19 cellular contexts compared by ENCODE assay signal in the genomic region with DNA sequence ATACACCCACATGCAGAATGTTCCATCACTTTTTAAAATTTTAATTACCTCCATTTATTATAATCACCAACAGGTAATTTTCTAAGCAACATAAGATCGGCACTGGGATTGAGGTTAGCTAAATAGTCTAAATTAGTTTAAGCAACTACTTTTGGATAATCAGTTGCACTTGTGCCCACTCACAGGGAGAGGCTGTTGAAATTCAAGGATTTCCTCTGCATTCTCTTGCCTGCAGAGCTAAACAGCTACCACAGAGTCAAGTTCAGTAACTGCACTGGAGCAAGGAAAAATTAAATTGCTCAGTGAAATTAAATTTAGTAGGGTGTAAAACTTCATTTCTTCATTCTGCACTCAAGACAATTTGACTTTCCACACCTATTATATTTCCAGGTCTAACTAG.
"Had no signal": no experiment of that assay in that cellular context is flagged by ENCODE, and none has a peak within 500 bp of the region (broad histone marks: within the 10 kb centered on the region; RNA-seq: fewer than 3 reads in every experiment).

No MANE protein-coding gene starts in this region.

- FAIRE-seq: colon had no signal

- DNase-seq: activated CD4-positive, alpha-beta T cell treated with anti-CD3 and anti-CD28 coated beads, Interleukin-2, amount 50 U/mL, for 1 hour; activated CD4-positive, CD25-positive, alpha-beta regulatory T cell treated with anti-CD3 and anti-CD28 coated beads, Interleukin-2, amount 50 U/mL, for 72 hours; activated CD8-positive, alpha-beta memory T cell treated with anti-CD3 and anti-CD28 coated beads, Interleukin-2, amount 50 U/mL, for 4 hours; activated naive CD4-positive, alpha-beta T cell treated with anti-CD3 and anti-CD28 coated beads for 36 hours; activated T-cell treated with anti-CD3 and anti-CD28 coated beads, Interleukin-2, amount 50 U/mL, for 4 hours; anterior cingulate cortex; central memory CD4-positive, alpha-beta T cell; endodermal cell; gastrocnemius medialis; heart right ventricle; left ventricle myocardium inferior; nephron progenitor cell; nucleus accumbens; posterior cingulate gyrus; sigmoid colon; stimulated activated naive B cell treated with anti-CD40 and anti-IgM and Interleukin-4, amounts not matched to agents 10 μg/mL and 1 μg/mL and 100 μg/mL, for 72 hours; thyroid gland had no signal

- H3K27me3 ChIP-seq: gastrocnemius medialis, heart right ventricle, sigmoid colon, thyroid gland had no signal

- H3K36me3 Mint-ChIP-seq: brain; stimulated activated naive B cell treated with anti-CD40 and anti-IgM and Interleukin-4, amounts not matched to agents 10 μg/mL and 1 μg/mL and 100 μg/mL, for 72 hours had no signal

- H3K4me3 Mint-ChIP-seq: activated naive CD4-positive, alpha-beta T cell treated with anti-CD3 and anti-CD28 coated beads for 36 hours; activated T-cell treated with anti-CD3 and anti-CD28 coated beads, Interleukin-2, amount 50 U/mL, for 4 hours; endodermal cell; nephron progenitor cell; stimulated activated naive B cell treated with anti-CD40 and anti-IgM and Interleukin-4, amounts not matched to agents 10 μg/mL and 1 μg/mL and 100 μg/mL, for 72 hours had no signal

- H3K4me1 ChIP-seq: sigmoid colon had no signal

- H3K9me3 Mint-ChIP-seq: activated naive CD4-positive, alpha-beta T cell treated with anti-CD3 and anti-CD28 coated beads for 36 hours; activated T-cell treated with anti-CD3 and anti-CD28 coated beads, Interleukin-2, amount 50 U/mL, for 4 hours; brain; endodermal cell; nephron progenitor cell; stimulated activated naive B cell treated with anti-CD40 and anti-IgM and Interleukin-4, amounts not matched to agents 10 μg/mL and 1 μg/mL and 100 μg/mL, for 72 hours had no signal

- H3K36me3 ChIP-seq: gastrocnemius medialis, heart right ventricle, left ventricle myocardium inferior, sigmoid colon, thyroid gland had no signal

- H3K9me3 ChIP-seq: gastrocnemius medialis, heart right ventricle, left ventricle myocardium inferior, sigmoid colon, thyroid gland had no signal

- H3K4me3 ChIP-seq: gastrocnemius medialis, heart right ventricle, left ventricle myocardium inferior, sigmoid colon, thyroid gland had no signal

- H3K27ac Mint-ChIP-seq: activated naive CD4-positive, alpha-beta T cell treated with anti-CD3 and anti-CD28 coated beads for 36 hours; endodermal cell; nephron progenitor cell; stimulated activated naive B cell treated with anti-CD40 and anti-IgM and Interleukin-4, amounts not matched to agents 10 μg/mL and 1 μg/mL and 100 μg/mL, for 72 hours had no signal

- H3K27ac ChIP-seq: gastrocnemius medialis, heart right ventricle, left ventricle myocardium inferior, sigmoid colon, thyroid gland had no signal

- H3K27me3 Mint-ChIP-seq: brain; stimulated activated naive B cell treated with anti-CD40 and anti-IgM and Interleukin-4, amounts not matched to agents 10 μg/mL and 1 μg/mL and 100 μg/mL, for 72 hours had no signal
